In genomic region chr17:39730095-39730921, GRCh38 we compare ENCODE assay signal across 8 cellular contexts. TPM values are rescaled to one million over a fixed set of nuclear protein-coding genes. Genes with fewer than 3 reads are reported as not detected.
DNase-seq lines count a peak whose midpoint lies in the region; ATAC-seq lines count a peak whose summit lies in the region.

TSS of gene MIEN1 (minus strand) at chr17:39730532. CDS start at chr17:39730495, 37 bp downstream.

- H3K4me1 ChIP-seq in endocrine pancreas (ENCODE audit: control insufficient read depth, insufficient read depth, low read length) = no peaks in the 10 kb centered on the region
- no peaks in the 10 kb centered on the region for H3K4me1 ChIP-seq in mesodermal cell (ENCODE audit: control insufficient read depth, insufficient read depth, low read length, poor library complexity, severe bottlenecking)

- H3K36me3 Mint-ChIP-seq in activated CD8-positive, alpha-beta memory T cell treated with anti-CD3 and anti-CD28 coated beads, Interleukin-2, amount 10 ng/mL, durations not matched to agents 7 days and 5 days = peaks cover 4% of the 10 kb centered on the region

- CTCF ChIA-PET in activated CD8-positive, alpha-beta memory T cell treated with anti-CD3 and anti-CD28 coated beads, Interleukin-2, amount 10 ng/mL, durations not matched to agents 7 days and 5 days (lab: Charles Lee) = interaction anchor here (0.6 to 5.6 kb wide), 44 partner anchors 10 to 268 kb away, joined by 3 to 71 read pairs (median 5); partner anchors contain the start of genes ERBB2, IKZF3, PGAP3 and PNMT

- H3K9me3 Mint-ChIP-seq in activated CD8-positive, alpha-beta memory T cell treated with anti-CD3 and anti-CD28 coated beads, Interleukin-2, amount 10 ng/mL, durations not matched to agents 7 days and 5 days (ENCODE audit: low read depth) = no peaks in the 10 kb centered on the region

- H3K27me3 Mint-ChIP-seq in activated CD8-positive, alpha-beta memory T cell treated with anti-CD3 and anti-CD28 coated beads, Interleukin-2, amount 10 ng/mL, durations not matched to agents 7 days and 5 days = no peaks in the 10 kb centered on the region

- peak within 1 kb of the TSS; percentile 86 for H3K9ac ChIP-seq in endocrine pancreas (ENCODE audit: control insufficient read depth, insufficient read depth, low read length)

- DNase-seq in COLO668 (lab: John Stamatoyannopoulos, UW; ENCODE audit: unreplicated experiment) (peak; percentile 85), HS-5 (ENCODE audit: low read depth) (peak; percentile 35), NOMO-1 (lab: John Stamatoyannopoulos, UW; ENCODE audit: unreplicated experiment in 2 of 2) (peak; percentile 69 to 83)
- peak; percentile 94 for DNase-seq in activated CD8-positive, alpha-beta memory T cell treated with anti-CD3 and anti-CD28 coated beads, Interleukin-2, amount 10 ng/mL, durations not matched to agents 7 days and 5 days
- peak; percentile 83 to 89 for DNase-seq in stimulated activated CD8-positive, alpha-beta memory T cell treated with anti-CD3 and anti-CD28 coated beads, Interleukin-15, amount 100 ng/mL, for 4 hours (ENCODE audit: low read depth in 2 of 2)

- H3K4me3 Mint-ChIP-seq in activated CD8-positive, alpha-beta memory T cell treated with anti-CD3 and anti-CD28 coated beads, Interleukin-2, amount 10 ng/mL, durations not matched to agents 7 days and 5 days = peak within 1 kb of the TSS; percentile 88

- ATAC-seq in GM19467 (IDR thresholded peaks at IDR 0.05; ENCODE audit: unreplicated experiment) = peak; percentile 81
- ATAC-seq in activated CD8-positive, alpha-beta memory T cell treated with anti-CD3 and anti-CD28 coated beads, Interleukin-2, amount 10 ng/mL, durations not matched to agents 7 days and 5 days = peak; percentile 92

- H3K27ac Mint-ChIP-seq in activated CD8-positive, alpha-beta memory T cell treated with anti-CD3 and anti-CD28 coated beads, Interleukin-2, amount 10 ng/mL, durations not matched to agents 7 days and 5 days = peak within 1 kb of the TSS; percentile 84

- H3K9me3 ChIP-seq in endocrine pancreas (ENCODE audit: control insufficient read depth, low read length) (no peaks in the 10 kb centered on the region), mesodermal cell (ENCODE audit: control insufficient read depth, low read length) (no peaks in the 10 kb centered on the region)

- peak within 1 kb of the TSS; percentile 45 for H3K27ac ChIP-seq in mesodermal cell (ENCODE audit: low read depth, low read length, severe bottlenecking)

- peaks cover 19% of the 10 kb centered on the region for H3K4me1 Mint-ChIP-seq in activated CD8-positive, alpha-beta memory T cell treated with anti-CD3 and anti-CD28 coated beads, Interleukin-2, amount 10 ng/mL, durations not matched to agents 7 days and 5 days

- H3K36me3 ChIP-seq in endocrine pancreas (ENCODE audit: control insufficient read depth, insufficient read depth, low read length) (no peaks in the 10 kb centered on the region), mesodermal cell (ENCODE audit: control insufficient read depth, insufficient read depth, low read length) (peaks cover 35% of the 10 kb centered on the region)

- H3K27me3 ChIP-seq in endocrine pancreas (ENCODE audit: control insufficient read depth, insufficient read depth, low read length) = no peaks in the 10 kb centered on the region

- H3K4me3 ChIP-seq in endocrine pancreas (ENCODE audit: control insufficient read depth, insufficient read depth, low read length) (peak within 1 kb of the TSS; percentile 46), mesodermal cell (ENCODE audit: extremely low read depth, insufficient read depth, low read length, poor library complexity, severe bottlenecking) (peak within 1 kb of the TSS; percentile 67)

- WGBS in mesodermal cell (ENCODE audit: insufficient coverage in 2 of 2), 2 experiments = 3 to 4% methylated on average over 47 to 48 of the region's 65 CpGs

RNA-seq across cellular contexts. Expression of gene MIEN1, which starts in this region (rescaled TPM):
- 10 to 100 TPM; 45.9 to 46.8 TPM for total RNA-seq in activated CD8-positive, alpha-beta memory T cell treated with anti-CD3 and anti-CD28 coated beads, Interleukin-2, amount 10 ng/mL, durations not matched to agents 7 days and 5 days
- 50.0 TPM for polyA plus RNA-seq in mesodermal cell (2013, experiment 1 of 2)
- polyA plus RNA-seq in mesodermal cell (2013, experiment 2 of 2) = 44.1 TPM

Comparison
In these comparisons a context has a peak if more than half of its experiments do, and no peak if none do; other contexts are left out.
1. Peak in every context shown above with its lines: DNase-seq, ATAC-seq, H3K4me3 ChIP-seq and H3K27ac ChIP-seq.
2. DNase-seq: peak in every context shown above with its lines; median percentile 94 in activated CD8-positive, alpha-beta memory T cell treated with anti-CD3 and anti-CD28 coated beads, Interleukin-2, amount 10 ng/mL, durations not matched to agents 7 days and 5 days; 86 in stimulated activated CD8-positive, alpha-beta memory T cell treated with anti-CD3 and anti-CD28 coated beads, Interleukin-15, amount 100 ng/mL, for 4 hours; 85 in COLO668; 76 in NOMO-1; 35 in HS-5.